ENCODE assay signal across 11 cellular contexts in the genomic region with DNA sequence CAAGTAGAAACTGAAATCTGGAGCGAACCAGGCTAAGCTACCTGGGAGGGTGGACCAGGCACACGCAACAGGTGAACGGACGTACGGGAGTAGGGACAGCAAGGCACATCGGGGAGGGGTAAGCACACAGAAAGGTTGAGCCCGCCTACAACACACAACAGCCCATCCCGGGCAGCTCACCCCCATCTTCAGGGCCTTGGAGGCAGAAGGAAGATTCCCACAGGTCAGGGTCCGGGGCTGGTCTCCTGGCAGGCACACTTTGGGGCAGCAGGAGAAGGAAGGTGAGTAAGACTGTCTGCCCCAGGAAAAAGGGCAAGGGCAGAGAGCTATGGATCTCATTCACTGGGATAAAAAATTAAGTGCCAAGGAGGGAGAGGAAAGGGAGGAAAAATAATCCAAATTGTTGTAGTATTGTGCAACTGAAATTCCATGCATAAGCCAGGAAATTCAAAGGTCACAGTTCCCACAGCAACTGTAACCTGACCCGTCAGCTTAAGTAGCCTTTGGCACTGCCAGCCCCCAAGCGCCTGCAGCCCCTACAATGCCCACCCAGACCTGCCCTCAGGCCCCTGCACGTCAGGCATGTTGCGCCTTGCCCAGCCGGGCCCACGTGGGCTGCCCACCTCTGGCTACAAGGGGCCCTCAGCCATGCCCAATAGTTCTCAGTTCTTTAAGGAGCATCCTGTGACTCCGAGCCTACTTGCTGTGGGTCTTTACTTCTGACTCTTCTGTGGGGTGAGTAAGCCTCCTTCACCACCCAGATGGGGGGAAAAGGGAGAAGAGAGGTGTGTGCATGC. TPM values are rescaled to one million over a fixed set of nuclear protein-coding genes. Genes with fewer than 3 reads are reported as not detected.
DNase-seq lines count a peak whose midpoint lies in the region; ATAC-seq and TF ChIP-seq lines count a peak whose summit lies in the region.
"Had no signal": no experiment of that assay in that cellular context is flagged by ENCODE, and none has a peak within 500 bp of the region (broad histone marks: within the 10 kb centered on the region; RNA-seq: fewer than 3 reads in every experiment).

No MANE protein-coding gene starts in this region.

- WGBS in esophagus muscularis mucosa, result 67% methylated on average over 16 of the region's 16 CpGs
- whole genome bisulfite sequencing in transverse colon (ENCODE audit: low coverage in 1 of 2), 2 donors, result 81% methylated on average over 16 of the region's 16 CpGs; no CpG with 5 or more reads in 1 of the 2 donors

- H3K4me3 Mint-ChIP-seq in CD8-positive, alpha-beta T cell, result no peak overlapping the region

- ATAC-seq in GM18519 (IDR thresholded peaks at IDR 0.05; ENCODE audit: low FRiP score, unreplicated experiment), result no peak
- ATAC-seq in CD8-positive, alpha-beta T cell, result no peak
- no peak for ATAC-seq in HG02759 (IDR thresholded peaks at IDR 0.05; ENCODE audit: unreplicated experiment)

- H3K9me3 ChIP-seq in MG63 (no peaks in the 10 kb centered on the region), esophagus muscularis mucosa (no peaks in the 10 kb centered on the region), muscle layer of duodenum (ENCODE audit: control insufficient read depth in 1 of 2, low read length in 2 of 2) (no peaks in the 10 kb centered on the region), transverse colon (no peaks in the 10 kb centered on the region)
- no peaks in the 10 kb centered on the region for H3K9me3 ChIP-seq in CD8-positive, alpha-beta T cell (ENCODE audit: low read length)

- H3K4me1 Mint-ChIP-seq in CD8-positive, alpha-beta T cell (ENCODE audit: low read depth), result peaks cover 2% of the 10 kb centered on the region

- intact Hi-C loops in esophagus muscularis mucosa (cut with DNase I), result no loop called here
- intact Hi-C loops in CD8-positive, alpha-beta T cell (cut with DNase I, micrococcal nuclease), result no loop called here
- intact Hi-C loops in transverse colon (cut with DNase I; ENCODE audit: low total_unique reads), result no loop called here

- H3K27ac Mint-ChIP-seq in CD8-positive, alpha-beta T cell, result no peak overlapping the region

- H3K27me3 Mint-ChIP-seq in CD8-positive, alpha-beta T cell (ENCODE audit: low read depth), result no peaks in the 10 kb centered on the region

- CTCF ChIA-PET in CD8-positive, alpha-beta T cell (lab: Charles Lee), result no interaction called here

- no peaks in the 10 kb centered on the region for H3K9me3 Mint-ChIP-seq in CD8-positive, alpha-beta T cell

- TF ChIP-seq POLR2A in esophagus muscularis mucosa (IDR thresholded peaks at IDR 0.05; ENCODE audit: low read depth), result no peak
- no peak for TF ChIP-seq POLR2A in transverse colon (IDR thresholded peaks at IDR 0.05)

- H3K36me3 Mint-ChIP-seq in CD8-positive, alpha-beta T cell, result peaks cover 2% of the 10 kb centered on the region

- in situ Hi-C loops in transverse colon (cut with MboI; ENCODE audit: low pct_ligation_motif_present in 1 of 4, low pct_unique_long_range_greater_than_20kb in 1 of 4, low sequenced_read_pairs in 3 of 4), result no loop called here

- TF ChIP-seq CTCF in esophagus muscularis mucosa (IDR thresholded peaks at IDR 0.05) (no peak), transverse colon (IDR thresholded peaks at IDR 0.05) (no peak)
- no peak for TF ChIP-seq CTCF in CD8-positive, alpha-beta T cell (IDR thresholded peaks at IDR 0.05)

- H3K4me1 ChIP-seq in esophagus muscularis mucosa (peaks cover 45 to 80% (median 73%) of the 10 kb centered on the region in 4 donors), muscle layer of duodenum (ENCODE audit: control insufficient read depth in 1 of 2, insufficient read depth in 2 of 2, low read length in 2 of 2) (peaks cover 10 to 22% of the 10 kb centered on the region in 2 donors), transverse colon (peaks cover 0 to 41% (median 20%) of the 10 kb centered on the region in 4 donors)
- H3K4me1 ChIP-seq in CD8-positive, alpha-beta T cell (ENCODE audit: insufficient read depth, low read length), result no peaks in the 10 kb centered on the region

- H3K36me3 ChIP-seq in MG63, result peaks cover 28% of the 10 kb centered on the region
- H3K36me3 ChIP-seq in esophagus muscularis mucosa, result no peaks in the 10 kb centered on the region
- H3K36me3 ChIP-seq in muscle layer of duodenum (ENCODE audit: control insufficient read depth in 1 of 2, insufficient read depth in 2 of 2, low read length in 2 of 2), result no peaks in the 10 kb centered on the region
- no peaks in the 10 kb centered on the region for H3K36me3 ChIP-seq in CD8-positive, alpha-beta T cell (ENCODE audit: insufficient read depth, low read length)
- H3K36me3 ChIP-seq in transverse colon, result no peaks in the 10 kb centered on the region

- POLR2A ChIA-PET in CD8-positive, alpha-beta T cell (lab: Charles Lee), result no interaction called here

- no peak for TF ChIP-seq EP300 in esophagus muscularis mucosa (IDR thresholded peaks at IDR 0.05)
- TF ChIP-seq EP300 in transverse colon (IDR thresholded peaks at IDR 0.05; ENCODE audit: low read depth), result no peak

- DNase-seq in AG08396 (ENCODE audit: low spot score), result peak; percentile 72
- peak; percentile 57 for DNase-seq in MG63
- no peak for DNase-seq in esophagus muscularis mucosa (ENCODE audit: extremely low spot score)
- DNase-seq in CD8-positive, alpha-beta T cell, result no peak
- no peak for DNase-seq in transverse colon
- DNase-seq: activated CD4-positive, alpha-beta T cell treated with anti-CD3 and anti-CD28 coated beads for 4 hours; NCI-H1694; stimulated activated CD4-positive, alpha-beta T cell treated with anti-CD3 and anti-CD28 coated beads, Interleukin-4, amount 100 ng/mL, for 24 hours had no signal

- peak overlapping the region; percentile 62 to 69 (median 66) for H3K27ac ChIP-seq in esophagus muscularis mucosa (replicated peaks in 1 of 4)
- peak overlapping the region; percentile 16 for H3K27ac ChIP-seq in muscle layer of duodenum (ENCODE audit: low read length)
- H3K27ac ChIP-seq in CD8-positive, alpha-beta T cell (ENCODE audit: low read depth, low read length), result no peak overlapping the region
- peak overlapping the region in 1 of 4 donors; percentile 12 for H3K27ac ChIP-seq in transverse colon

- H3K4me3 ChIP-seq in MG63 (no peak overlapping the region), esophagus muscularis mucosa (no peak overlapping the region), muscle layer of duodenum (ENCODE audit: low read depth in 1 of 2, low read length in 2 of 2) (no peak overlapping the region), transverse colon (no peak overlapping the region)
- H3K4me3 ChIP-seq in CD8-positive, alpha-beta T cell (ENCODE audit: low read depth, low read length), result no peak overlapping the region

- H3K27me3 ChIP-seq in MG63 (no peaks in the 10 kb centered on the region), esophagus muscularis mucosa (no peaks in the 10 kb centered on the region), muscle layer of duodenum (ENCODE audit: low read depth, low read length) (no peaks in the 10 kb centered on the region), transverse colon (no peaks in the 10 kb centered on the region)
- H3K27me3 ChIP-seq in CD8-positive, alpha-beta T cell (ENCODE audit: insufficient read depth, low read length), result no peaks in the 10 kb centered on the region

RNA-seq across cellular contexts. Expression of a gene that starts 51.8 kb away (rescaled TPM):
- total RNA-seq in MG63 (2014; rRNA removed; shearing (Covaris generic); ENCODE audit: low replicate concordance), result 13.4 and 20.6 TPM in 2 replicates
- total RNA-seq in esophagus muscularis mucosa (10 to 100 TPM; 35.1 to 91.8 (median 67.8) TPM), transverse colon (100 to 1,000 TPM in 2 of 4 donors, 10 to 100 TPM in 2; 84.2 to 290 (median 151) TPM)
- total RNA-seq in CD8-positive, alpha-beta T cell, result 10 to 100 TPM in 1 of 2 experiments, 1 to 10 TPM in 1; 7.0 to 11.7 TPM

Comparison
In these comparisons a context has a peak if more than half of its experiments do, and no peak if none do; other contexts are left out.
1. DNase-seq: peak in AG08396 (single experiment) and MG63 (single experiment); none in esophagus muscularis mucosa (single experiment), CD8-positive, alpha-beta T cell (0 of 7) and transverse colon (single experiment).